ENCODE assay signal across 29 cellular contexts in the genomic region with DNA sequence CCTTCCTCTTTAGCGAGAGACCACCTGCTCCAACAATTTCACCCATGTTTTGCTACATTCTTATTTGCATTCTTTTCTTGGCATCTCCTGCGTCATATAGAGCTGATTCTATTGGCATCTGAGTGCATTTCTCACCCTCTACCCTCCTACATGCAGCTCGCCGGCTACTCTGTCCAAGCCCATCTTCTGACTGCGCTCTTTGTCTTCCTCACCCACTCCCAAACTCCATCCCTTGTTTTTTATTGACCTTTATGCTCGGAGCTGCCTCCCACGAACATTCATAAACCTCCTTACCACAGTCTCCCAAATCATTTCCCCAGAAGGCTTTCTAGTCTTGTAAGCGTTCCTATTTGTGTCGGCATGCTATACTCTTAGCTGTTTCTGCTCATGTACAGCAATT. TPM values are rescaled to one million over a fixed set of nuclear protein-coding genes. Genes with fewer than 3 reads are reported as not detected.
"Had no signal": no experiment of that assay in that cellular context is flagged by ENCODE, and none has a peak within 500 bp of the region (broad histone marks: within the 10 kb centered on the region; RNA-seq: fewer than 3 reads in every experiment).

No MANE protein-coding gene starts in this region.

- H3K9me3 ChIP-seq: esophagus muscularis mucosa, gastroesophageal sphincter, heart right ventricle had no signal

- DNase-seq: activated B cell treated with CpG ODN at 0.5 μM for 24 hours; activated CD4-positive, alpha-beta T cell treated with anti-CD3 and anti-CD28 coated beads for 48 hours; activated CD4-positive, alpha-beta T cell treated with anti-CD3 and anti-CD28 coated beads, Interleukin-2, amount 50 U/mL, for 1 hour; activated CD4-positive, alpha-beta T cell treated with anti-CD3 and anti-CD28 coated beads, Interleukin-2, amount 50 U/mL, for 48 hours; activated CD8-positive, alpha-beta memory T cell treated with anti-CD3 and anti-CD28 coated beads for 24 hours; activated CD8-positive, alpha-beta T cell treated with anti-CD3 and anti-CD28 coated beads for 36 hours; activated effector memory CD4-positive, alpha-beta T cell treated with Interleukin-2 at 50 U/mL for 16 hours; activated gamma-delta T cell treated with Interleukin-2 at 50 U/mL for 16 hours; activated naive CD4-positive, alpha-beta T cell treated with anti-CD3 and anti-CD28 coated beads, Interleukin-2, amount 50 U/mL, for 16 hours; activated naive CD4-positive, alpha-beta T cell treated with Interleukin-2 at 50 U/mL for 16 hours; activated T-cell treated with anti-CD3 and anti-CD28 coated beads, Interleukin-2, amount 50 U/mL, for 4 hours; amniotic stem cell; anterior cingulate cortex; brain microvascular endothelial cell; dorsolateral prefrontal cortex; effector memory CD4-positive, alpha-beta T cell; erythroblast; foreskin keratinocyte; heart right ventricle; T-helper 17 cell; T1000; WERI-Rb-1 had no signal

- H3K36me3 ChIP-seq: brain microvascular endothelial cell, esophagus muscularis mucosa, gastroesophageal sphincter, heart right ventricle, WERI-Rb-1 had no signal

- H3K27me3 ChIP-seq: brain microvascular endothelial cell, dorsolateral prefrontal cortex, esophagus muscularis mucosa, foreskin keratinocyte, gastroesophageal sphincter, heart right ventricle had no signal

- H3K4me1 ChIP-seq: esophagus muscularis mucosa, foreskin keratinocyte, heart right ventricle had no signal

- H3K27ac ChIP-seq: brain microvascular endothelial cell, coronary artery, dorsolateral prefrontal cortex, esophagus muscularis mucosa, foreskin keratinocyte, gastroesophageal sphincter, heart right ventricle, WERI-Rb-1 had no signal

- H3K4me3 ChIP-seq: coronary artery, esophagus muscularis mucosa, gastroesophageal sphincter, heart right ventricle had no signal

- FAIRE-seq: astrocyte, bronchial epithelial cell had no signal

- ATAC-seq: activated CD4-positive, CD25-positive, alpha-beta regulatory T cell treated with anti-CD3 and anti-CD28 coated beads, Interleukin-2, amount 50 U/mL, for 24 hours; activated CD8-positive, alpha-beta T cell treated with anti-CD3 and anti-CD28 coated beads for 36 hours; activated T-cell treated with anti-CD3 and anti-CD28 coated beads, Interleukin-2, amount 50 U/mL, for 4 hours; activated T-helper 17 cell treated with anti-CD3 and anti-CD28 coated beads, Interleukin-2, amount 50 U/mL, for 72 hours; foreskin keratinocyte; gastroesophageal sphincter; heart right ventricle; T-helper 17 cell had no signal

RNA-seq across cellular contexts. Expression of gene FMN2, which starts 33.6 kb away (rescaled TPM):
- total RNA-seq: activated B cell treated with CpG ODN at 0.5 μM for 24 hours; activated CD8-positive, alpha-beta T cell treated with anti-CD3 and anti-CD28 coated beads for 36 hours; activated T-cell treated with anti-CD3 and anti-CD28 coated beads, Interleukin-2, amount 50 U/mL, for 4 hours; activated T-helper 17 cell treated with anti-CD3 and anti-CD28 coated beads, Interleukin-2, amount 50 U/mL, for 72 hours; foreskin keratinocyte; T-helper 17 cell had no signal
- polyA plus RNA-seq: foreskin keratinocyte had no signal
